In genomic region chr3:11757441-11757875, GRCh38 we compare ENCODE assay signal across 16 cellular contexts.
DNase-seq lines count a peak whose midpoint lies in the region; ATAC-seq and TF ChIP-seq lines count a peak whose summit lies in the region.
"Had no signal": no experiment of that assay in that cellular context is flagged by ENCODE, and none has a peak within 500 bp of the region (broad histone marks: within the 10 kb centered on the region; RNA-seq: fewer than 3 reads in every experiment).

No MANE protein-coding gene starts in this region.

- WGBS in GM23248 (ENCODE audit: low coverage in 1 of 2, low lambda C conversion rate in 2 of 2, missing lambda C conversion rate in 2 of 2), 2 experiments = 50 to 58% methylated on average over 9 of the region's 9 CpGs

- CTCF ChIA-PET in A673 (lab: Charles Lee) = no interaction called here

- DNase-seq in A673 (ENCODE audit: low spot score) (peak; percentile 46), GM23248 (peak; percentile 54), SHP77 treated with DMSO at 0.1 percent for 48 hours (lab: John Stamatoyannopoulos, UW) (peak; percentile 12), foreskin fibroblast (peak; percentile 32 to 72)
- no peak for DNase-seq in stimulated activated CD4-positive, alpha-beta T cell treated with anti-CD3 and anti-CD28 coated beads, Interleukin-15, amount 100 ng/mL, for 24 hours
- DNase-seq in activated naive CD4-positive, alpha-beta T cell (lab: John Stamatoyannopoulos, UW) = no peak
- DNase-seq: activated CD8-positive, alpha-beta memory T cell treated with anti-CD3 and anti-CD28 coated beads, Interleukin-2, amount 10 ng/mL, durations not matched to agents 7 days and 5 days; activated naive CD8-positive, alpha-beta T cell treated with anti-CD3 and anti-CD28 coated beads, Interleukin-2, amount 10 ng/mL, durations not matched to agents 7 days and 5 days; dorsolateral prefrontal cortex; heart left ventricle; stimulated activated CD4-positive, alpha-beta T cell treated with anti-CD3 and anti-CD28 coated beads, Interleukin-2, amount 100 ng/mL, for 48 hours; stimulated activated naive CD8-positive, alpha-beta T cell treated with anti-CD3 and anti-CD28 coated beads, Interleukin-15, amount 100 ng/mL, for 72 hours; T-helper 9 cell had no signal

- H3K9me3 ChIP-seq in A673 (ENCODE audit: low read depth, low read length, poor library complexity, severe bottlenecking) (no peaks in the 10 kb centered on the region), GM23248 (ENCODE audit: low read depth) (no peaks in the 10 kb centered on the region)
- H3K9me3 ChIP-seq: heart left ventricle had no signal

- no TSS peak for BruUV-seq in A673 (replicated peaks; lab: Mats Ljungman, UMichigan)

- ATAC-seq in HG03520 (IDR thresholded peaks at IDR 0.05; ENCODE audit: unreplicated experiment) (no peak), GM19452 (IDR thresholded peaks at IDR 0.05; ENCODE audit: unreplicated experiment) (no peak)
- ATAC-seq: activated CD8-positive, alpha-beta memory T cell treated with anti-CD3 and anti-CD28 coated beads, Interleukin-2, amount 10 ng/mL, durations not matched to agents 7 days and 5 days; heart left ventricle; stimulated activated naive CD8-positive, alpha-beta T cell treated with anti-CD3 and anti-CD28 coated beads, Interleukin-15, amount 100 ng/mL, for 72 hours had no signal

- in situ Hi-C loops in GM23248 (cut with MboI) = no loop called here

- TF ChIP-seq CTCF in A673 (conservative IDR thresholded peaks at IDR 0.05; ENCODE audit: low read depth, low read length) (no peak), foreskin fibroblast (IDR thresholded peaks at IDR 0.05; ENCODE audit: low read depth, low read length) (no peak)

- H3K36me3 ChIP-seq in A673 (ENCODE audit: insufficient read depth, low read length, poor library complexity, severe bottlenecking) = no peaks in the 10 kb centered on the region
- H3K36me3 ChIP-seq in GM23248 (ENCODE audit: low read depth) = no peaks in the 10 kb centered on the region
- H3K36me3 ChIP-seq: heart left ventricle had no signal

- H3K4me1 ChIP-seq in A673 (ENCODE audit: insufficient read depth, low read length, poor library complexity, severe bottlenecking) (no peaks in the 10 kb centered on the region), GM23248 (ENCODE audit: insufficient read depth) (no peaks in the 10 kb centered on the region)
- H3K4me1 ChIP-seq: heart left ventricle had no signal

- H3K4me3 ChIP-seq in A673 (ENCODE audit: low read depth, low read length, poor library complexity, severe bottlenecking) (no peak overlapping the region), GM23248 (no peak overlapping the region), foreskin fibroblast (ENCODE audit: low read depth in 1 of 2, low read length in 2 of 2) (no peak overlapping the region)
- H3K4me3 ChIP-seq: dorsolateral prefrontal cortex, heart left ventricle, lung had no signal

- no peaks in the 10 kb centered on the region for H3K9me2 ChIP-seq in GM23248 (ENCODE audit: insufficient read depth)

- H3K4me2 ChIP-seq in GM23248 (ENCODE audit: unreplicated experiment) = no peak overlapping the region

- no peak overlapping the region for H2AFZ ChIP-seq in GM23248

- no peaks in the 10 kb centered on the region for H3F3A ChIP-seq in GM23248 (ENCODE audit: insufficient read depth)

- POLR2A ChIA-PET in A673 (lab: Charles Lee; ENCODE audit: low non-redundant PET) = no interaction called here

- no peak overlapping the region for H3K27ac ChIP-seq in A673 (ENCODE audit: low read depth, low read length, poor library complexity, severe bottlenecking)
- H3K27ac ChIP-seq in GM23248 = no peak overlapping the region
- H3K27ac ChIP-seq: dorsolateral prefrontal cortex, heart left ventricle had no signal

- no peaks in the 10 kb centered on the region for H3K79me2 ChIP-seq in GM23248 (ENCODE audit: insufficient read depth)

- H3K27me3 ChIP-seq in A673 (replicated peaks; ENCODE audit: insufficient read depth, low read depth, low read length, poor library complexity) (no peaks in the 10 kb centered on the region), GM23248 (replicated peaks; ENCODE audit: insufficient read depth) (peaks cover 6% of the 10 kb centered on the region; the same call in 1 of the 2 replicates)
- H3K27me3 ChIP-seq: dorsolateral prefrontal cortex, heart left ventricle had no signal

- H3K9ac ChIP-seq in GM23248 = no peak overlapping the region

- no peaks in the 10 kb centered on the region for H4K20me1 ChIP-seq in GM23248 (ENCODE audit: insufficient read depth)

- intact Hi-C loops in A673 (cut with micrococcal nuclease; ENCODE audit: unreplicated experiment) = no loop called here

Comparison
In these comparisons a context has a peak if more than half of its experiments do, and no peak if none do; other contexts are left out.
1. DNase-seq: peak in A673 (single experiment), GM23248 (single experiment), SHP77 treated with DMSO at 0.1 percent for 48 hours (single experiment) and foreskin fibroblast (2 of 2); none in stimulated activated CD4-positive, alpha-beta T cell treated with anti-CD3 and anti-CD28 coated beads, Interleukin-15, amount 100 ng/mL, for 24 hours (single experiment) and activated naive CD4-positive, alpha-beta T cell (0 of 4).